Comparison of ENCODE assay signal across 13 cellular contexts in the genomic region with DNA sequence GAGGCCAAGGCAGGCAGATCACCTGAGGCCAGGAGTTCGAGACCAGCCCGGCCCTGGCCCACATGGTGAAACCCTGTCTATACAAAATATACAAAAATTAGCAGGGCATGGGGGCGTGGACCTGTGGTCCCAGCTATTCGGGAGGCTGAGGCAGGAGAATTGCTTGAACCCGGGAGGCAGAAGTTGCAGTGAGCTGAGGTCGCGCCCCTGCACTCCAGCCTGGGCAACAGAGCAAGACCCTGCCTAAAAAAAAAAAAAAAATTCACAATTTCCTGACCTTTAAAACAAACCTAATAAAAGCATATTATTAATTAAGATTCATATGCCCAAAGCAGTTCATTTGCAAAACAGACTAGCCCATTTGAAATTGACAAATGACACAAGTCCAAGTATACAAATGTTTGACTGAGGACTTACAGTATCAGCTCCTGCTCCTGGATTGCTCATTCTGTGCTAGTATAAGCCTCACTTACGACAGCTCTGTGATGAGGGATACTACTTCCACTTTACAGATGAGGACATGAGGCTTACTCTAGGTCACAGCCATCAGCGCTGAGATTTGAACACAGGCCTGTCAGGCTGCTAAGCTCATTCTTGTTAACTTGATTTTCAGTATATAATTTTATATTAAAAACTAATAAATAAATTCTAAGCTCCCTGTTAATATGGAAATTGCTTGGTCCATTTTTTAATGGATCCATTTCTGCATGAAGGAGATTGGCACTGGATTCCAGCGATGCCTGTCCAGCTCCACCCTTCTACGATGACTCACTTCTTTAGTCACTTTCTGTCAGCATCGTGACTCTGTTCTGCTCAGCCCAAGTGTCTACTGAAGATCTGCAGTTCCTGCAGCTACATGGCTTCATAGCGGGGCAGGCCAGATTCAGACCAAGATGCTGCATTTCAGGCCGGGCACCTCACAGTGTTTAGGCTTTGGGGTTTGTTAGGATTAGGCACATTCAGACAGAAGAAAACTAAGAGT.
DNase-seq lines count a peak whose midpoint lies in the region; ATAC-seq and TF ChIP-seq lines count a peak whose summit lies in the region.
"Had no signal": no experiment of that assay in that cellular context is flagged by ENCODE, and none has a peak within 500 bp of the region (broad histone marks: within the 10 kb centered on the region; RNA-seq: fewer than 3 reads in every experiment).

No MANE protein-coding gene starts in this region.

- H3K9me3 Mint-ChIP-seq in WTC11, result no peaks in the 10 kb centered on the region
- H3K9me3 Mint-ChIP-seq: activated naive CD8-positive, alpha-beta T cell treated with anti-CD3 and anti-CD28 coated beads for 36 hours had no signal

- no peaks in the 10 kb centered on the region for H3K27me3 Mint-ChIP-seq in WTC11 (ENCODE audit: low read depth)
- H3K27me3 Mint-ChIP-seq: activated naive CD8-positive, alpha-beta T cell treated with anti-CD3 and anti-CD28 coated beads for 36 hours; B cell had no signal

- H3K4me3 Mint-ChIP-seq in WTC11, result no peak overlapping the region
- H3K4me3 Mint-ChIP-seq: activated naive CD8-positive, alpha-beta T cell treated with anti-CD3 and anti-CD28 coated beads for 36 hours; B cell had no signal

- CTCF ChIA-PET in WTC11 (lab: Charles Lee), result interaction anchor here (1.1 kb wide), 1 partner anchor 214 kb away, joined by 3 read pairs; no protein-coding TSS in a partner anchor

- H3K27me3 ChIP-seq in right atrium auricular region (no peaks in the 10 kb centered on the region), ascending aorta (no peaks in the 10 kb centered on the region)
- H3K27me3 ChIP-seq: gastroesophageal sphincter had no signal

- H3K4me1 ChIP-seq in right atrium auricular region (peaks cover 0 to 6% of the 10 kb centered on the region in 2 donors), ascending aorta (no peaks in the 10 kb centered on the region)
- H3K4me1 ChIP-seq: gastroesophageal sphincter had no signal

- no peak for TF ChIP-seq CTCF in right atrium auricular region (IDR thresholded peaks at IDR 0.05)
- no peak for TF ChIP-seq CTCF in WTC11 (IDR thresholded peaks at IDR 0.05)
- TF ChIP-seq CTCF in ascending aorta (IDR thresholded peaks at IDR 0.05), result no peak

- ATAC-seq in Right ventricle myocardium inferior (peak; percentile 31), WTC11 (no peak), GM18868 (IDR thresholded peaks at IDR 0.05; ENCODE audit: unreplicated experiment) (no peak)
- ATAC-seq: gastroesophageal sphincter had no signal

- POLR2A ChIA-PET in WTC11 (lab: Charles Lee), result no interaction called here

- peak overlapping the region in 1 of 2 donors; percentile 37 for H3K27ac ChIP-seq in right atrium auricular region
- H3K27ac ChIP-seq in ascending aorta, result no peak overlapping the region
- H3K27ac ChIP-seq: gastroesophageal sphincter had no signal

- DNase-seq in Right ventricle myocardium inferior (ENCODE audit: missing footprints) (no peak), right atrium auricular region (ENCODE audit: low spot score) (no peak), WTC11 (ENCODE audit: low spot score) (no peak), foreskin melanocyte (peak; percentile 6), superior temporal gyrus (ENCODE audit: extremely low spot score) (peak; percentile 24), ascending aorta (ENCODE audit: low spot score in 2 of 2) (no peak), NCI-H2107 (lab: John Stamatoyannopoulos, UW) (no peak)
- DNase-seq: activated CD4-positive, CD25-positive, alpha-beta regulatory T cell treated with anti-CD3 and anti-CD28 coated beads, Interleukin-2, amount 50 U/mL, for 72 hours; activated naive CD8-positive, alpha-beta T cell treated with anti-CD3 and anti-CD28 coated beads for 36 hours; NCI-H1417 treated with DMSO at 0.1 percent for 48 hours had no signal

- H3K9me3 ChIP-seq in right atrium auricular region (no peaks in the 10 kb centered on the region), ascending aorta (no peaks in the 10 kb centered on the region)
- H3K9me3 ChIP-seq: gastroesophageal sphincter had no signal

- H3K36me3 ChIP-seq in right atrium auricular region (peaks cover 19% of the 10 kb centered on the region), ascending aorta (peaks cover 27 to 70% of the 10 kb centered on the region in 2 donors)

- H3K4me3 ChIP-seq in right atrium auricular region (no peak overlapping the region), ascending aorta (no peak overlapping the region)
- H3K4me3 ChIP-seq: gastroesophageal sphincter had no signal

- H3K27ac Mint-ChIP-seq in WTC11, result peak overlapping the region; percentile 38; the same call in 1 of the 2 replicates
- H3K27ac Mint-ChIP-seq: activated naive CD8-positive, alpha-beta T cell treated with anti-CD3 and anti-CD28 coated beads for 36 hours; B cell had no signal

- intact Hi-C loops in Right ventricle myocardium inferior (cut with DNase I), result no loop called here
- intact Hi-C loops in ascending aorta (cut with DNase I), result no loop called here

- H3K4me1 Mint-ChIP-seq in WTC11, result peaks cover 22% of the 10 kb centered on the region
- H3K4me1 Mint-ChIP-seq: activated naive CD8-positive, alpha-beta T cell treated with anti-CD3 and anti-CD28 coated beads for 36 hours; B cell had no signal

- peaks cover 38% of the 10 kb centered on the region for H3K36me3 Mint-ChIP-seq in WTC11

TF ChIP-seq in WTC11, 78 proteins besides CTCF, POLR2A, EP300 and RAD21 (continues in another document):
- TF ChIP-seq EMX1 (CRISPR knock-in tag; IDR thresholded peaks at IDR 0.05) (no peak), SOX15 (CRISPR knock-in tag; IDR thresholded peaks at IDR 0.05) (no peak), JAZF1 (CRISPR knock-in tag; IDR thresholded peaks at IDR 0.05) (no peak), ZNF121 (CRISPR knock-in tag; IDR thresholded peaks at IDR 0.05) (no peak), ZNF396 (CRISPR knock-in tag; IDR thresholded peaks at IDR 0.05; ENCODE audit: borderline replicate concordance) (no peak), E2F1 (CRISPR knock-in tag; IDR thresholded peaks at IDR 0.05) (no peak), ZNF138 (CRISPR knock-in tag; conservative IDR thresholded peaks at IDR 0.05) (no peak), ZNF512 (CRISPR knock-in tag; IDR thresholded peaks at IDR 0.05; ENCODE audit: borderline replicate concordance) (no peak), NFE2L1 (CRISPR knock-in tag; IDR thresholded peaks at IDR 0.05) (no peak), ATF1 (CRISPR knock-in tag; IDR thresholded peaks at IDR 0.05) (no peak)
- TF ChIP-seq, protein P1, sequence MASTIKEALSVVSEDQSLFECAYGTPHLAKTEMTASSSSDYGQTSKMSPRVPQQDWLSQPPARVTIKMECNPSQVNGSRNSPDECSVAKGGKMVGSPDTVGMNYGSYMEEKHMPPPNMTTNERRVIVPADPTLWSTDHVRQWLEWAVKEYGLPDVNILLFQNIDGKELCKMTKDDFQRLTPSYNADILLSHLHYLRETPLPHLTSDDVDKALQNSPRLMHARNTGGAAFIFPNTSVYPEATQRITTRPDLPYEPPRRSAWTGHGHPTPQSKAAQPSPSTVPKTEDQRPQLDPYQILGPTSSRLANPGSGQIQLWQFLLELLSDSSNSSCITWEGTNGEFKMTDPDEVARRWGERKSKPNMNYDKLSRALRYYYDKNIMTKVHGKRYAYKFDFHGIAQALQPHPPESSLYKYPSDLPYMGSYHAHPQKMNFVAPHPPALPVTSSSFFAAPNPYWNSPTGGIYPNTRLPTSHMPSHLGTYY (CRISPR knock-in tag; IDR thresholded peaks at IDR 0.05), result no peak
- TF ChIP-seq, protein P2, sequence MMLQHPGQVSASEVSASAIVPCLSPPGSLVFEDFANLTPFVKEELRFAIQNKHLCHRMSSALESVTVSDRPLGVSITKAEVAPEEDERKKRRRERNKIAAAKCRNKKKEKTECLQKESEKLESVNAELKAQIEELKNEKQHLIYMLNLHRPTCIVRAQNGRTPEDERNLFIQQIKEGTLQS (CRISPR knock-in tag; conservative IDR thresholded peaks at IDR 0.05), result no peak
- TF ChIP-seq, protein P3, sequence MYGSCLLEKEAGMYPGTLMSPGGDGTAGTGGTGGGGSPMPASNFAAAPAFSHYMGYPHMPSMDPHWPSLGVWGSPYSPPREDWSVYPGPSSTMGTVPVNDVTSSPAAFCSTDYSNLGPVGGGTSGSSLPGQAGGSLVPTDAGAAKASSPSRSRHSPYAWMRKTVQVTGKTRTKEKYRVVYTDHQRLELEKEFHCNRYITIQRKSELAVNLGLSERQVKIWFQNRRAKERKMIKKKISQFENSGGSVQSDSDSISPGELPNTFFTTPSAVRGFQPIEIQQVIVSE (CRISPR knock-in tag; IDR thresholded peaks at IDR 0.05; ENCODE audit: borderline replicate concordance), result no peak

Comparison
In these comparisons a context has a peak if more than half of its experiments do, and no peak if none do; other contexts are left out.
1. DNase-seq: peak in foreskin melanocyte (single experiment) and superior temporal gyrus (single experiment); none in Right ventricle myocardium inferior (single experiment), right atrium auricular region (single experiment), WTC11 (single experiment), ascending aorta (0 of 2) and NCI-H2107 (single experiment).